ENCODE assay signal across 12 cellular contexts in genomic region chr4:48370260-48371134, GRCh38. TPM values are rescaled to one million over a fixed set of nuclear protein-coding genes. Genes with fewer than 3 reads are reported as not detected.
DNase-seq lines count a peak whose midpoint lies in the region; ATAC-seq, FAIRE-seq and TF ChIP-seq lines count a peak whose summit lies in the region.
"Had no signal": no experiment of that assay in that cellular context is flagged by ENCODE, and none has a peak within 500 bp of the region (broad histone marks: within the 10 kb centered on the region; RNA-seq: fewer than 3 reads in every experiment).

No MANE protein-coding gene starts in this region.

- H3K36me3 ChIP-seq in Loucy (ENCODE audit: insufficient read depth, low read length), result peaks cover 6% of the 10 kb centered on the region; the same call in 1 of the 2 replicates
- no peaks in the 10 kb centered on the region for H3K36me3 ChIP-seq in astrocyte (ENCODE audit: insufficient read depth, low read length)
- no peaks in the 10 kb centered on the region for H3K36me3 ChIP-seq in smooth muscle cell (ENCODE audit: low read depth)

- H3K9ac ChIP-seq in Loucy (ENCODE audit: low read depth, low read length, poor library complexity, severe bottlenecking), result peak overlapping the region; percentile 33
- no peak overlapping the region for H3K9ac ChIP-seq in astrocyte (ENCODE audit: low read length)
- peak overlapping the region; percentile 14 for H3K9ac ChIP-seq in smooth muscle cell (ENCODE audit: low read depth)

- POLR2A ChIA-PET in HEK293T (lab: Yijun Ruan, JAX), result interaction anchor here (1.1 kb wide), 1 partner anchor 28 kb away, joined by 3 read pairs; no protein-coding TSS in a partner anchor

- FAIRE-seq in astrocyte (lab: Jason Lieb, UNC), result peak; percentile 17

- H3K4me3 ChIP-seq in Loucy (ENCODE audit: low read length, poor library complexity, severe bottlenecking), result peak overlapping the region; percentile 59
- no peak overlapping the region for H3K4me3 ChIP-seq in astrocyte (ENCODE audit: insufficient read depth, low read depth, low read length)
- no peak overlapping the region for H3K4me3 ChIP-seq in smooth muscle cell
- H3K4me3 ChIP-seq: body of pancreas had no signal

- TF ChIP-seq CTCF in Loucy (conservative IDR thresholded peaks at IDR 0.05; ENCODE audit: low read length), result no peak
- no peak for TF ChIP-seq CTCF in astrocyte (IDR thresholded peaks at IDR 0.05; ENCODE audit: insufficient read depth, low read depth, low read length)
- TF ChIP-seq CTCF in smooth muscle cell (IDR thresholded peaks at IDR 0.05; ENCODE audit: borderline replicate concordance, insufficient read depth, poor library complexity, severe bottlenecking), result no peak

- H3K36me3 Mint-ChIP-seq in activated naive CD8-positive, alpha-beta T cell, result peaks cover 14% of the 10 kb centered on the region
- H3K36me3 Mint-ChIP-seq in activated naive CD8-positive, alpha-beta T cell treated with anti-CD3 and anti-CD28 coated beads for 36 hours, result peaks cover 2% of the 10 kb centered on the region
- H3K36me3 Mint-ChIP-seq in astrocyte (ENCODE audit: low read depth, unreplicated experiment), result peaks cover 5% of the 10 kb centered on the region

- H3F3A ChIP-seq in Loucy (ENCODE audit: low read depth) (peaks cover 4% of the 10 kb centered on the region; the same call in 1 of the 2 replicates), smooth muscle cell (ENCODE audit: low read depth) (peaks cover 14% of the 10 kb centered on the region)

- H3K27me3 ChIP-seq in Loucy (ENCODE audit: insufficient read depth, low read length, poor library complexity, severe bottlenecking), result no peaks in the 10 kb centered on the region
- no peaks in the 10 kb centered on the region for H3K27me3 ChIP-seq in astrocyte (ENCODE audit: insufficient read depth, low read length)
- no peaks in the 10 kb centered on the region for H3K27me3 ChIP-seq in smooth muscle cell (ENCODE audit: low read depth)
- H3K27me3 ChIP-seq: body of pancreas had no signal

- peaks cover 62% of the 10 kb centered on the region for H3K4me1 Mint-ChIP-seq in activated naive CD8-positive, alpha-beta T cell (ENCODE audit: low read depth)
- peaks cover 31% of the 10 kb centered on the region for H3K4me1 Mint-ChIP-seq in activated naive CD8-positive, alpha-beta T cell treated with anti-CD3 and anti-CD28 coated beads for 36 hours
- peaks cover 21% of the 10 kb centered on the region for H3K4me1 Mint-ChIP-seq in astrocyte (ENCODE audit: low read depth, unreplicated experiment)

- CTCF ChIA-PET in HEK293T (lab: Yijun Ruan, JAX), result no interaction called here

- WGBS in smooth muscle cell (ENCODE audit: low lambda C conversion rate), result 35% methylated on average over 1 of the region's 1 CpG

- H3K9me3 ChIP-seq in Loucy (ENCODE audit: insufficient read depth, low read depth, low read length), result no peaks in the 10 kb centered on the region
- H3K9me3 ChIP-seq in astrocyte (ENCODE audit: insufficient read depth, low read depth, low read length), result no peaks in the 10 kb centered on the region
- no peaks in the 10 kb centered on the region for H3K9me3 ChIP-seq in smooth muscle cell (replicated peaks; ENCODE audit: low read depth)
- H3K9me3 ChIP-seq: body of pancreas had no signal

- H3K27ac ChIP-seq in astrocyte (ENCODE audit: low read depth, low read length) (no peak overlapping the region), smooth muscle cell (ENCODE audit: low read depth) (peak overlapping the region; percentile 2)
- H3K27ac ChIP-seq: body of pancreas had no signal

- H3K27me3 Mint-ChIP-seq in activated naive CD8-positive, alpha-beta T cell, result no peaks in the 10 kb centered on the region
- H3K27me3 Mint-ChIP-seq in activated naive CD8-positive, alpha-beta T cell treated with anti-CD3 and anti-CD28 coated beads for 36 hours, result no peaks in the 10 kb centered on the region
- no peaks in the 10 kb centered on the region for H3K27me3 Mint-ChIP-seq in astrocyte (ENCODE audit: low read depth, unreplicated experiment)

- no peak for DNase-seq in activated naive CD8-positive, alpha-beta T cell treated with anti-CD3 and anti-CD28 coated beads for 36 hours
- DNase-seq in astrocyte (ENCODE audit: low read depth), result no peak
- no peak for DNase-seq in smooth muscle cell (lab: John Stamatoyannopoulos, UW; ENCODE audit: unreplicated experiment)
- DNase-seq in HEK293T (ENCODE audit: extremely low spot score), result no peak
- no peak for DNase-seq in stimulated activated naive CD8-positive, alpha-beta T cell treated with anti-CD3 and anti-CD28 coated beads, Interleukin-15, Interleukin-2, amounts not matched to agents 100 U/mL and 50 U/mL, for 24 hours
- DNase-seq: body of pancreas; hippocampal formation; posterior cingulate gyrus; stimulated activated CD4-positive, alpha-beta T cell treated with anti-CD3 and anti-CD28 coated beads, Interleukin-1b, Interleukin-23, amount 100 ng/mL, for 48 hours had no signal

- H3K4me1 ChIP-seq in Loucy (ENCODE audit: insufficient read depth, low read length, poor library complexity, severe bottlenecking) (peaks cover 39% of the 10 kb centered on the region), astrocyte (ENCODE audit: insufficient read depth, low read length) (peaks cover 2% of the 10 kb centered on the region), smooth muscle cell (ENCODE audit: low read depth) (peaks cover 9% of the 10 kb centered on the region)

- ATAC-seq in HG03521 (IDR thresholded peaks at IDR 0.05; ENCODE audit: unreplicated experiment), result no peak
- no peak for ATAC-seq in stimulated activated naive CD8-positive, alpha-beta T cell treated with anti-CD3 and anti-CD28 coated beads, Interleukin-15, Interleukin-2, amounts not matched to agents 100 U/mL and 50 U/mL, for 24 hours
- ATAC-seq: body of pancreas had no signal

- H3K9me2 ChIP-seq in Loucy (replicated peaks; ENCODE audit: low read depth, low read length), result no peaks in the 10 kb centered on the region

- H3K4me3 Mint-ChIP-seq in activated naive CD8-positive, alpha-beta T cell, result no peak overlapping the region
- no peak overlapping the region for H3K4me3 Mint-ChIP-seq in activated naive CD8-positive, alpha-beta T cell treated with anti-CD3 and anti-CD28 coated beads for 36 hours
- H3K4me3 Mint-ChIP-seq in astrocyte (ENCODE audit: unreplicated experiment), result no peak overlapping the region

- H3K4me2 ChIP-seq in Loucy (ENCODE audit: low read depth, low read length, poor library complexity, severe bottlenecking) (peak overlapping the region; percentile 74), astrocyte (ENCODE audit: low read length) (no peak overlapping the region), smooth muscle cell (no peak overlapping the region)

- H4K20me1 ChIP-seq in Loucy (ENCODE audit: insufficient read depth, low read length, poor library complexity, severe bottlenecking) (peaks cover 4% of the 10 kb centered on the region), astrocyte (ENCODE audit: insufficient read depth, low read length) (peaks cover 42% of the 10 kb centered on the region), smooth muscle cell (ENCODE audit: low read depth) (peaks cover 99% of the 10 kb centered on the region)

- peak overlapping the region; percentile 25 for H3K27ac Mint-ChIP-seq in activated naive CD8-positive, alpha-beta T cell
- no peak overlapping the region for H3K27ac Mint-ChIP-seq in activated naive CD8-positive, alpha-beta T cell treated with anti-CD3 and anti-CD28 coated beads for 36 hours
- H3K27ac Mint-ChIP-seq in astrocyte (ENCODE audit: unreplicated experiment), result no peak overlapping the region

- H2AFZ ChIP-seq in Loucy (ENCODE audit: low read length) (no peak overlapping the region), astrocyte (ENCODE audit: low read depth, low read length) (no peak overlapping the region), smooth muscle cell (ENCODE audit: low read depth) (no peak overlapping the region)

- H3K79me2 ChIP-seq in Loucy (ENCODE audit: insufficient read depth, low read length) (peaks cover 71% of the 10 kb centered on the region), astrocyte (ENCODE audit: insufficient read depth, low read length) (peaks cover 90% of the 10 kb centered on the region), smooth muscle cell (ENCODE audit: low read depth) (peaks cover 95% of the 10 kb centered on the region)

- no peaks in the 10 kb centered on the region for H3K9me3 Mint-ChIP-seq in activated naive CD8-positive, alpha-beta T cell (ENCODE audit: low read depth)
- H3K9me3 Mint-ChIP-seq in activated naive CD8-positive, alpha-beta T cell treated with anti-CD3 and anti-CD28 coated beads for 36 hours, result peaks cover 1% of the 10 kb centered on the region
- H3K9me3 Mint-ChIP-seq in astrocyte (ENCODE audit: unreplicated experiment), result peaks cover 2% of the 10 kb centered on the region

TF ChIP-seq in HEK293T, 16 proteins besides CTCF, POLR2A, EP300 and RAD21:
- no peak for TF ChIP-seq CTBP1 (IDR thresholded peaks at IDR 0.05; ENCODE audit: borderline replicate concordance)
- no peak for TF ChIP-seq FOXM1 (IDR thresholded peaks at IDR 0.05; ENCODE audit: borderline replicate concordance)
- no peak for TF ChIP-seq ZNF384 (IDR thresholded peaks at IDR 0.05)
- no peak for TF ChIP-seq SP1 (IDR thresholded peaks at IDR 0.05)
- no peak for TF ChIP-seq PKNOX1 (IDR thresholded peaks at IDR 0.05)
- no peak for TF ChIP-seq SUZ12 (IDR thresholded peaks at IDR 0.05)
- TF ChIP-seq L3MBTL2 (conservative IDR thresholded peaks at IDR 0.05), result no peak
- no peak for TF ChIP-seq FOXA1 (IDR thresholded peaks at IDR 0.05)
- no peak for TF ChIP-seq TARDBP (IDR thresholded peaks at IDR 0.05)
- TF ChIP-seq NFRKB (IDR thresholded peaks at IDR 0.05), result no peak
- TF ChIP-seq BHLHE40 (IDR thresholded peaks at IDR 0.05; ENCODE audit: borderline replicate concordance), result no peak
- no peak for TF ChIP-seq ARNT (IDR thresholded peaks at IDR 0.05)

RNA-seq across cellular contexts. Expression of gene SLAIN2, which starts 29.2 kb away (rescaled TPM):
- 10 to 100 TPM; 62.0 to 66.3 TPM for total RNA-seq in activated naive CD8-positive, alpha-beta T cell treated with anti-CD3 and anti-CD28 coated beads for 36 hours
- 85.3 and 90.5 TPM in 2 replicates for total RNA-seq in astrocyte
- 113 and 143 TPM in 2 replicates for total RNA-seq in smooth muscle cell
- 43.7 and 46.4 TPM in 2 replicates for polyA plus RNA-seq in smooth muscle cell
